ENCODE assay signal across 2 cellular contexts in genomic region chr1:1637479-1637875, GRCh38. TPM values are rescaled to one million over a fixed set of nuclear protein-coding genes. Genes with fewer than 3 reads are reported as not detected.
"Had no signal": no experiment of that assay in that cellular context is flagged by ENCODE, and none has a peak within 500 bp of the region (broad histone marks: within the 10 kb centered on the region; RNA-seq: fewer than 3 reads in every experiment).

No MANE protein-coding gene starts in this region.

RNA-seq across cellular contexts. Expression of gene MMP23B, which starts 5.5 kb away (rescaled TPM):
- polyA plus RNA-seq: mammary epithelial cell had no signal

RNA-seq across cellular contexts. Expression of gene FNDC10, which starts 37.5 kb away (rescaled TPM):
- total RNA-seq: skeletal muscle tissue had no signal
